Comparison of ENCODE assay signal across 16 cellular contexts in genomic region chr2:191347881-191348280, GRCh38.
DNase-seq lines count a peak whose midpoint lies in the region; ATAC-seq and TF ChIP-seq lines count a peak whose summit lies in the region.
"Had no signal": no experiment of that assay in that cellular context is flagged by ENCODE, and none has a peak within 500 bp of the region (broad histone marks: within the 10 kb centered on the region; RNA-seq: fewer than 3 reads in every experiment).

No MANE protein-coding gene starts in this region.

- no peak overlapping the region for H3K9ac ChIP-seq in Karpas-422 (ENCODE audit: low read length)
- H3K9ac ChIP-seq: BLaER1 treated with 17β-estradiol and CSF1 and Interleukin-3, amounts not matched to agents 10 nM and 100 nM had no signal

- H3K9me3 ChIP-seq in Karpas-422 (ENCODE audit: low read length): no peaks in the 10 kb centered on the region
- H3K9me3 ChIP-seq: BLaER1 treated with 17β-estradiol and CSF1 and Interleukin-3, amounts not matched to agents 10 nM and 100 nM; HAP-1; MG63 had no signal

- H3K27me3 ChIP-seq in brain microvascular endothelial cell (replicated peaks) (no peaks in the 10 kb centered on the region), Karpas-422 (ENCODE audit: low read length) (no peaks in the 10 kb centered on the region)
- H3K27me3 ChIP-seq: BLaER1 treated with 17β-estradiol and CSF1 and Interleukin-3, amounts not matched to agents 10 nM and 100 nM; MG63 had no signal

- no peaks in the 10 kb centered on the region for H4K20me1 ChIP-seq in Karpas-422 (ENCODE audit: insufficient read depth, low read depth, low read length)
- H4K20me1 ChIP-seq: BLaER1 treated with 17β-estradiol and CSF1 and Interleukin-3, amounts not matched to agents 10 nM and 100 nM had no signal

- ATAC-seq in omental fat pad (ENCODE audit: low FRiP score): no peak

- H3K4me3 ChIP-seq in brain microvascular endothelial cell (ENCODE audit: low read depth, low read length): no peak overlapping the region
- H3K4me3 ChIP-seq in Karpas-422 (ENCODE audit: low read length): no peak overlapping the region
- H3K4me3 ChIP-seq: BLaER1 treated with 17β-estradiol and CSF1 and Interleukin-3, amounts not matched to agents 10 nM and 100 nM; HAP-1; MG63 had no signal

- H3K4me1 Mint-ChIP-seq in activated naive CD4-positive, alpha-beta T cell treated with anti-CD3 and anti-CD28 coated beads for 36 hours (ENCODE audit: low read depth): peaks cover 1% of the 10 kb centered on the region

- in situ Hi-C loops in brain microvascular endothelial cell (cut with HindIII; ENCODE audit: low pct_ligation_motif_present, low sequenced_read_pairs): no loop called here

- no peak for TF ChIP-seq CTCF in brain microvascular endothelial cell (IDR thresholded peaks at IDR 0.05; ENCODE audit: low read depth, low read length, missing control alignments)
- no peak for TF ChIP-seq CTCF in omental fat pad (IDR thresholded peaks at IDR 0.05)

- H3K27me3 Mint-ChIP-seq in activated naive CD4-positive, alpha-beta T cell treated with anti-CD3 and anti-CD28 coated beads for 36 hours (ENCODE audit: low read depth): no peaks in the 10 kb centered on the region

- DNase-seq in A172 (ENCODE audit: low spot score): peak; percentile 23
- peak; percentile 91 for DNase-seq in LHCN-M2 (ENCODE audit: low read depth)
- peak; percentile 57 for DNase-seq in brain microvascular endothelial cell
- peak; percentile 91 for DNase-seq in myocyte (ENCODE audit: low read depth)
- no peak for DNase-seq in NCI-H1694 treated with DMSO at 0.1 percent for 48 hours (lab: John Stamatoyannopoulos, UW)
- DNase-seq in Karpas-422: no peak
- DNase-seq in activated naive CD4-positive, alpha-beta T cell treated with anti-CD3 and anti-CD28 coated beads for 36 hours: no peak
- DNase-seq in omental fat pad (ENCODE audit: low spot score): no peak
- DNase-seq: 8988T, MG63, NCI-H1092 treated with DMSO at 0.1 percent for 48 hours, NCI-H1694, NCI-H345, SHP77 treated with DMSO at 0.1 percent for 48 hours had no signal

- intact Hi-C loops in activated naive CD4-positive, alpha-beta T cell treated with anti-CD3 and anti-CD28 coated beads for 36 hours (cut with micrococcal nuclease): no loop called here

- no peak overlapping the region for H3K4me3 Mint-ChIP-seq in activated naive CD4-positive, alpha-beta T cell treated with anti-CD3 and anti-CD28 coated beads for 36 hours

- H3K9me2 ChIP-seq in Karpas-422 (replicated peaks; ENCODE audit: insufficient read depth, low read length): no peaks in the 10 kb centered on the region

- no peaks in the 10 kb centered on the region for H3K79me2 ChIP-seq in Karpas-422 (ENCODE audit: low read length)

- no peak overlapping the region for H3K27ac ChIP-seq in brain microvascular endothelial cell
- H3K27ac ChIP-seq in Karpas-422 (ENCODE audit: low read length): no peak overlapping the region
- H3K27ac ChIP-seq: BLaER1 treated with 17β-estradiol and CSF1 and Interleukin-3, amounts not matched to agents 10 nM and 100 nM had no signal

- H3K27ac Mint-ChIP-seq in activated naive CD4-positive, alpha-beta T cell treated with anti-CD3 and anti-CD28 coated beads for 36 hours: no peak overlapping the region

- CTCF ChIA-PET in activated naive CD4-positive, alpha-beta T cell treated with anti-CD3 and anti-CD28 coated beads for 36 hours (lab: Charles Lee): no interaction called here

- no peaks in the 10 kb centered on the region for H3K9me3 Mint-ChIP-seq in activated naive CD4-positive, alpha-beta T cell treated with anti-CD3 and anti-CD28 coated beads for 36 hours

- H2AFZ ChIP-seq in Karpas-422 (ENCODE audit: low read length): no peak overlapping the region

- H3K36me3 ChIP-seq in brain microvascular endothelial cell (replicated peaks) (no peaks in the 10 kb centered on the region), Karpas-422 (ENCODE audit: insufficient read depth, low read length) (no peaks in the 10 kb centered on the region)
- H3K36me3 ChIP-seq: HAP-1 had no signal

- no peak overlapping the region for H3K4me2 ChIP-seq in Karpas-422 (ENCODE audit: low read depth, low read length, poor library complexity, severe bottlenecking)

- no peaks in the 10 kb centered on the region for H3K4me1 ChIP-seq in Karpas-422 (ENCODE audit: low read length)

- no peaks in the 10 kb centered on the region for H3K36me3 Mint-ChIP-seq in activated naive CD4-positive, alpha-beta T cell treated with anti-CD3 and anti-CD28 coated beads for 36 hours (ENCODE audit: low read depth)

Comparison
In these comparisons a context has a peak if more than half of its experiments do, and no peak if none do; other contexts are left out.
1. DNase-seq: peak in A172 (single experiment), LHCN-M2 (single experiment), brain microvascular endothelial cell (single experiment) and myocyte (single experiment); none in NCI-H1694 treated with DMSO at 0.1 percent for 48 hours (single experiment), Karpas-422 (single experiment), activated naive CD4-positive, alpha-beta T cell treated with anti-CD3 and anti-CD28 coated beads for 36 hours (single experiment) and omental fat pad (single experiment).